Comparison of ENCODE assay signal across 17 cellular contexts in the genomic region with DNA sequence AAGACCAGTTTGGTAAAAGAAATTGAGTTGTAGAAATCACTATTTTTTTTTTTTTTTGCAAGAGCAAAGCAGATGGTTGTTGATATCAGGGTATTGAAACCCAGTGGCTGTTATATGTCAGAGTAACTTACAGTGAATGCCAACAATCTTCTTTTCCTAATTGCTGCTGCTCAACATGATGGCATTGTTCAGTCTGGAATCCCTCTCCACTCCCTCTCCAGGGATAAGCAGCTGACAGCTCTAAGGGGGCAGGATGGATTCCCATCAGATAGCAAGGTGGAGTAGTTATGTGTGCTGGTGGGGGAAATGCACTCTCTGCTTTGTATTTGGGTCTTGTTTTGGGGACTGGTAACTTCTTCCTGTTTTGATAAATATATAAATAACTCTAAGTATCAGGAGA.
"Had no signal": no experiment of that assay in that cellular context is flagged by ENCODE, and none has a peak within 500 bp of the region (broad histone marks: within the 10 kb centered on the region; RNA-seq: fewer than 3 reads in every experiment).

No MANE protein-coding gene starts in this region.

- ATAC-seq: activated naive CD4-positive, alpha-beta T cell treated with anti-CD3 and anti-CD28 coated beads, Interleukin-2, amount 50 U/mL, for 72 hours; naive thymus-derived CD4-positive, alpha-beta T cell; stimulated activated naive CD8-positive, alpha-beta T cell treated with anti-CD3 and anti-CD28 coated beads, Interleukin-15, Interleukin-2, amounts not matched to agents 100 U/mL and 50 U/mL, for 24 hours had no signal

- DNase-seq: activated CD4-positive, alpha-beta T cell treated with anti-CD3 and anti-CD28 coated beads, Interleukin-2, amount 50 U/mL, for 1 hour; activated effector memory CD4-positive, alpha-beta T cell treated with anti-CD3 and anti-CD28 coated beads, Interleukin-2, amount 50 U/mL, for 16 hours; activated T-cell treated with anti-CD3 and anti-CD28 coated beads, Interleukin-2, amount 50 U/mL, for 24 hours; amygdala; brain microvascular endothelial cell; cerebellar nuclear complex; immature natural killer cell; naive thymus-derived CD4-positive, alpha-beta T cell; nucleus accumbens; stimulated activated CD4-positive, alpha-beta T cell treated with anti-CD3 and anti-CD28 coated beads, Interleukin-12 subunit alpha, Interleukin-12 subunit beta, amount 100 ng/mL, for 4 hours; stimulated activated CD4-positive, alpha-beta T cell treated with anti-CD3 and anti-CD28 coated beads, Interleukin-4, amount 100 ng/mL, for 1 hour; stimulated activated CD8-positive, alpha-beta memory T cell treated with anti-CD3 and anti-CD28 coated beads, Interleukin-4, amount 100 ng/mL, for 48 hours; stimulated activated naive CD8-positive, alpha-beta T cell treated with anti-CD3 and anti-CD28 coated beads, Interleukin-15, Interleukin-2, amounts not matched to agents 100 U/mL and 50 U/mL, for 24 hours; T-helper 2 cell; upper lobe of left lung had no signal

- H3K4me3 ChIP-seq: suprapubic skin, upper lobe of left lung had no signal

- H3K27me3 ChIP-seq: brain microvascular endothelial cell, suprapubic skin, upper lobe of left lung had no signal

- H3K27ac ChIP-seq: brain microvascular endothelial cell, suprapubic skin, upper lobe of left lung had no signal

- H3K4me1 ChIP-seq: suprapubic skin, upper lobe of left lung had no signal

- H3K9me3 ChIP-seq: suprapubic skin, upper lobe of left lung had no signal

- H3K36me3 ChIP-seq: brain microvascular endothelial cell, suprapubic skin, upper lobe of left lung had no signal
